In the genomic region with DNA sequence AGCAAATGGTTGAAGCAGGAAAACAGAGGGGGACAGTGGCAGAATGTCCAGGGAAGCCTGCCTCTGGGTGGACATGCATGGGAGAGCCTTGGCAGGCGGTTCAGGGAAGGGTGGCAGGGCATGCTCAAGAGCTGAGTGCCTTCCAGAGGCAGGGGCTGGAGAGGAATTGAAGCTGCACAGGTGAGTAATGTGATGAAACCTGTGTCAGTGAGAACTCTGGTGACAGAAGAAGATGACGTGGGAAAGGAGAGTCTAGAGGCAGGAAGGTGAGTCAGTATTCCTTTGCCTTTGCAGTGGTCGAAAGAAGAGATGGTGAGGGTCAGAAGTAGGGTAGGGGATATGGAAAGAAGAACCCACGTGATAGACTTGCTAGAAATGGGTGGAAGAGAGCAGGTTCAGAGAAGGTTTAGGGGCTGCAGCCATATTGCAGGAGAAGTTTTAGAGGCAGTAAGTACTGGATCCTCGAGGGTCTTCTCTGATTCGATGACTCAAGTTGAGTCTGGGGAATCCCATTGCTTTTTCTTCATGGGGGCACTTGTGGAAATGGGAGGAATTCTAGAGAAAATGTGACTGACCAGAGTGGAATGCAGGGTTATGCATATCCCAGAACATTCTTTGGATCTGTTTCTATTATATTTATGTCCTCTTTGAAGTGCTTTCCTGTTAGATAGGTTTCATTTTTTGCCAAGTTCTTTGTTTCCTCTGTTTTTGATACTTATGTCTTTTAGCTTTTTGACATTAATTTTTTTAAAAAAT, we compare ENCODE assay signal across 10 cellular contexts. TPM values are rescaled to one million over a fixed set of nuclear protein-coding genes. Genes with fewer than 3 reads are reported as not detected.
A peak's percentile ranks its signal among the peaks of the same experiment; 100 is the strongest.
DNase-seq lines count a peak whose midpoint lies in the region; ATAC-seq and TF ChIP-seq lines count a peak whose summit lies in the region.
"Had no signal": no experiment of that assay in that cellular context is flagged by ENCODE, and none has a peak within 500 bp of the region (broad histone marks: within the 10 kb centered on the region; RNA-seq: fewer than 3 reads in every experiment).

No MANE protein-coding gene starts in this region.

- TF ChIP-seq RAD21 in SK-N-SH (IDR thresholded peaks at IDR 0.05; ENCODE audit: low read length) = no peak

- in situ Hi-C loops in GM23248 (cut with MboI) = no loop called here

- H3K36me3 ChIP-seq in GM23248 (ENCODE audit: low read depth) (peaks cover 40% of the 10 kb centered on the region), SK-N-SH (replicated peaks in 1 of 2; ENCODE audit: control insufficient read depth in 1 of 2, insufficient read depth in 2 of 2, low read length in 1 of 2) (peaks cover 46 to 76% of the 10 kb centered on the region in 2 experiments)

- peak in 1 of 2 experiments; percentile 24; a peak in 1 of 4 replicates for TF ChIP-seq EP300 in SK-N-SH (IDR thresholded peaks at IDR 0.05; ENCODE audit: borderline replicate concordance in 1 of 2, low read depth in 1 of 2, low read length in 1 of 2)

- H3K9ac ChIP-seq in GM23248 = no peak overlapping the region
- no peak overlapping the region for H3K9ac ChIP-seq in SK-N-SH

- H3F3A ChIP-seq in GM23248 (ENCODE audit: insufficient read depth) (peaks cover 19% of the 10 kb centered on the region), SK-N-SH (replicated peaks; ENCODE audit: insufficient read depth) (peaks cover 17% of the 10 kb centered on the region)

- H3K27me3 Mint-ChIP-seq in immature natural killer cell (ENCODE audit: low read depth in 3 of 3) = peaks cover 0 to 5% (median 0%) of the 10 kb centered on the region in 3 donors
- H3K27me3 Mint-ChIP-seq: activated CD4-positive, alpha-beta T cell treated with anti-CD3 and anti-CD28 coated beads, Interleukin-2, amount 10 ng/mL, durations not matched to agents 7 days and 5 days; dendritic cell treated with granulocyte-macrophage colony-stimulating factor and Interleukin-4, amounts not matched to agents 40 ng/mL and 50 ng/mL, for 4 days had no signal

- H4K20me1 ChIP-seq in GM23248 (ENCODE audit: insufficient read depth) (no peaks in the 10 kb centered on the region), SK-N-SH (ENCODE audit: insufficient read depth) (no peaks in the 10 kb centered on the region)

- CTCF ChIA-PET in SK-N-SH (lab: Yijun Ruan, JAX) = no interaction called here

- H3K4me3 Mint-ChIP-seq in immature natural killer cell = no peak overlapping the region
- H3K4me3 Mint-ChIP-seq: activated CD4-positive, alpha-beta T cell treated with anti-CD3 and anti-CD28 coated beads, Interleukin-2, amount 10 ng/mL, durations not matched to agents 7 days and 5 days; dendritic cell treated with granulocyte-macrophage colony-stimulating factor and Interleukin-4, amounts not matched to agents 40 ng/mL and 50 ng/mL, for 4 days had no signal

- H3K4me1 ChIP-seq in GM23248 (ENCODE audit: insufficient read depth) (peaks cover 30% of the 10 kb centered on the region), SK-N-SH (ENCODE audit: control insufficient read depth in 1 of 2, insufficient read depth in 2 of 2, low read depth in 1 of 2, low read length in 1 of 2) (peaks cover 0 to 19% of the 10 kb centered on the region in 2 experiments)

- no peak for ATAC-seq in HG03039 (IDR thresholded peaks at IDR 0.05; ENCODE audit: unreplicated experiment)

- H3K27ac ChIP-seq in GM23248 = peak overlapping the region; percentile 23; the same call in 1 of the 2 replicates
- peak overlapping the region; percentile 54 to 58; a peak in 3 of 4 replicates for H3K27ac ChIP-seq in SK-N-SH (ENCODE audit: low read depth in 2 of 2, low read length in 1 of 2)

- 72 to 82% methylated on average over 6 of the region's 6 CpGs for WGBS in GM23248 (ENCODE audit: low coverage in 1 of 2, low lambda C conversion rate in 2 of 2, missing lambda C conversion rate in 2 of 2), 2 experiments
- WGBS in SK-N-SH (ENCODE audit: low lambda C conversion rate) = 73% methylated on average over 6 of the region's 6 CpGs

- H3K4me2 ChIP-seq in GM23248 (ENCODE audit: unreplicated experiment) (peak overlapping the region; percentile 45), SK-N-SH (0 out of 2 replicates have a peak overlapping the region, but pooled peaks have one; percentile 10)

- H3K79me2 ChIP-seq in GM23248 (ENCODE audit: insufficient read depth) (peaks cover 58% of the 10 kb centered on the region), SK-N-SH (ENCODE audit: insufficient read depth) (peaks cover 6% of the 10 kb centered on the region; the same call in 1 of the 2 replicates)

- H3K9me3 Mint-ChIP-seq in immature natural killer cell = no peaks in the 10 kb centered on the region
- H3K9me3 Mint-ChIP-seq: activated CD4-positive, alpha-beta T cell treated with anti-CD3 and anti-CD28 coated beads, Interleukin-2, amount 10 ng/mL, durations not matched to agents 7 days and 5 days; dendritic cell treated with granulocyte-macrophage colony-stimulating factor and Interleukin-4, amounts not matched to agents 40 ng/mL and 50 ng/mL, for 4 days had no signal

- H3K4me3 ChIP-seq in GM23248 = no peak overlapping the region
- no peak overlapping the region for H3K4me3 ChIP-seq in SK-N-SH (ENCODE audit: low read depth in 2 of 2, low read length in 1 of 2)
- no peak overlapping the region for H3K4me3 ChIP-seq in epithelial cell of proximal tubule (ENCODE audit: low read depth, low read length)

- H3K9me2 ChIP-seq in GM23248 (ENCODE audit: insufficient read depth) (no peaks in the 10 kb centered on the region), SK-N-SH (no peaks in the 10 kb centered on the region)

- DNase-seq in GM23248 (peak; percentile 62), SK-N-SH (no peak), epithelial cell of proximal tubule (ENCODE audit: low read depth) (peak; percentile 20), pulmonary artery endothelial cell (ENCODE audit: low read depth, low spot score) (peak; percentile 87), immature natural killer cell (no peak)
- no peak for DNase-seq in activated effector memory CD4-positive, alpha-beta T cell treated with Interleukin-2 at 50 U/mL for 16 hours
- DNase-seq: activated CD4-positive, alpha-beta T cell treated with anti-CD3 and anti-CD28 coated beads, Interleukin-2, amount 10 ng/mL, durations not matched to agents 7 days and 5 days; substantia nigra had no signal

- peaks cover 29 to 55% (median 36%) of the 10 kb centered on the region in 3 donors for H3K36me3 Mint-ChIP-seq in immature natural killer cell

- H3K27me3 ChIP-seq in GM23248 (replicated peaks; ENCODE audit: insufficient read depth) (no peaks in the 10 kb centered on the region), SK-N-SH (ENCODE audit: insufficient read depth) (no peaks in the 10 kb centered on the region)

- H3K9me3 ChIP-seq in GM23248 (ENCODE audit: low read depth) (no peaks in the 10 kb centered on the region), SK-N-SH (no peaks in the 10 kb centered on the region)

- TF ChIP-seq CTCF in SK-N-SH (IDR thresholded peaks at IDR 0.05) (no peak), epithelial cell of proximal tubule (conservative IDR thresholded peaks at IDR 0.05; ENCODE audit: low read depth, low read length) (no peak)

- H2AFZ ChIP-seq in GM23248 (no peak overlapping the region), SK-N-SH (ENCODE audit: low read depth) (no peak overlapping the region)

- H3K4me1 Mint-ChIP-seq in immature natural killer cell = peaks cover 0 to under 1% of the 10 kb centered on the region in 2 donors

- H3K27ac Mint-ChIP-seq in immature natural killer cell = peak overlapping the region in 2 of 6 donors; percentile 2 to 58
- H3K27ac Mint-ChIP-seq: activated CD4-positive, alpha-beta T cell treated with anti-CD3 and anti-CD28 coated beads, Interleukin-2, amount 10 ng/mL, durations not matched to agents 7 days and 5 days; dendritic cell treated with granulocyte-macrophage colony-stimulating factor and Interleukin-4, amounts not matched to agents 40 ng/mL and 50 ng/mL, for 4 days had no signal

- POLR2A ChIA-PET in SK-N-SH (lab: Yijun Ruan, JAX) = no interaction called here

TF ChIP-seq in SK-N-SH, 30 proteins besides CTCF, POLR2A, EP300 and RAD21 (continues in another document):
- TF ChIP-seq JUND (IDR thresholded peaks at IDR 0.05) = peak; percentile 40; the same call in 1 of the 2 replicates
- TF ChIP-seq, protein P1, sequence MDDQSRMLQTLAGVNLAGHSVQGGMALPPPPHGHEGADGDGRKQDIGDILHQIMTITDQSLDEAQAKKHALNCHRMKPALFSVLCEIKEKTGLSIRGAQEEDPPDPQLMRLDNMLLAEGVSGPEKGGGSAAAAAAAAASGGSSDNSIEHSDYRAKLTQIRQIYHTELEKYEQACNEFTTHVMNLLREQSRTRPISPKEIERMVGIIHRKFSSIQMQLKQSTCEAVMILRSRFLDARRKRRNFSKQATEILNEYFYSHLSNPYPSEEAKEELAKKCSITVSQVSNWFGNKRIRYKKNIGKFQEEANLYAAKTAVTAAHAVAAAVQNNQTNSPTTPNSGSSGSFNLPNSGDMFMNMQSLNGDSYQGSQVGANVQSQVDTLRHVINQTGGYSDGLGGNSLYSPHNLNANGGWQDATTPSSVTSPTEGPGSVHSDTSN (IDR thresholded peaks at IDR 0.05) = peak; percentile 22; the same call in 1 of the 2 replicates
- TF ChIP-seq NRF1 (IDR thresholded peaks at IDR 0.05; ENCODE audit: low read depth, low read length) = no peak
- TF ChIP-seq, protein P2, sequence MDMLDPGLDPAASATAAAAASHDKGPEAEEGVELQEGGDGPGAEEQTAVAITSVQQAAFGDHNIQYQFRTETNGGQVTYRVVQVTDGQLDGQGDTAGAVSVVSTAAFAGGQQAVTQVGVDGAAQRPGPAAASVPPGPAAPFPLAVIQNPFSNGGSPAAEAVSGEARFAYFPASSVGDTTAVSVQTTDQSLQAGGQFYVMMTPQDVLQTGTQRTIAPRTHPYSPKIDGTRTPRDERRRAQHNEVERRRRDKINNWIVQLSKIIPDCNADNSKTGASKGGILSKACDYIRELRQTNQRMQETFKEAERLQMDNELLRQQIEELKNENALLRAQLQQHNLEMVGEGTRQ (IDR thresholded peaks at IDR 0.05; ENCODE audit: borderline replicate concordance, low read depth, low read length) = no peak

RNA-seq across cellular contexts. Expression of a gene that starts 37.4 kb away (rescaled TPM):
- 42.4 and 46.9 TPM in 2 replicates for total RNA-seq in GM23248 (2014; rRNA removed; shearing (Covaris generic))
- polyA plus RNA-seq in GM23248 (2016; fragmentation: Nextera tagmentation; extraction: Ambion mirVana) (27.8 and 32.1 TPM in 2 replicates), SK-N-SH (2012; rRNA removed) (7.9 and 11.3 TPM in 2 replicates), immature natural killer cell (1 to 10 TPM; 3.0 to 8.5 (median 5.2) TPM)
- 11.0 and 13.0 TPM in 2 replicates for polyA plus RNA-seq in SK-N-SH (2012; cell fraction: cytosol; rRNA removed)
- polyA plus RNA-seq in SK-N-SH (2012; cell fraction: nucleus; rRNA removed) = 10.1 and 20.5 TPM in 2 replicates
- total RNA-seq in epithelial cell of proximal tubule (11.7 and 20.8 TPM in 2 replicates), pulmonary artery endothelial cell (30.2 and 42.8 TPM in 2 replicates)

RNA-seq across cellular contexts. Expression of a gene that starts 45.7 kb away (rescaled TPM):
- 0.11 and 0.13 TPM in 2 replicates for total RNA-seq in GM23248 (2014; rRNA removed; shearing (Covaris generic))
- polyA plus RNA-seq in GM23248 (2016; fragmentation: Nextera tagmentation; extraction: Ambion mirVana) = 1.6 and 1.8 TPM in 2 replicates
- polyA plus RNA-seq in SK-N-SH (2012; rRNA removed) = 1.8 and 4.4 TPM in 2 replicates
- polyA plus RNA-seq in SK-N-SH (2012; cell fraction: cytosol; rRNA removed) = 3.4 and 5.2 TPM in 2 replicates
- polyA plus RNA-seq in SK-N-SH (2012; cell fraction: nucleus; rRNA removed) = 4.5 and 6.6 TPM in 2 replicates
- total RNA-seq in epithelial cell of proximal tubule = 1.6 TPM in 1 of 2 replicates, not detected in the other
- 2.0 and 4.0 TPM in 2 replicates for total RNA-seq in pulmonary artery endothelial cell
- not detected for polyA plus RNA-seq in immature natural killer cell

Comparison
In these comparisons a context has a peak if more than half of its experiments do, and no peak if none do; other contexts are left out.
1. DNase-seq: peak in GM23248 (single experiment), epithelial cell of proximal tubule (single experiment) and pulmonary artery endothelial cell (single experiment); none in SK-N-SH (single experiment), immature natural killer cell (0 of 3) and activated effector memory CD4-positive, alpha-beta T cell treated with Interleukin-2 at 50 U/mL for 16 hours (single experiment).